ENCODE assay signal across 1 cellular context in the genomic region with DNA sequence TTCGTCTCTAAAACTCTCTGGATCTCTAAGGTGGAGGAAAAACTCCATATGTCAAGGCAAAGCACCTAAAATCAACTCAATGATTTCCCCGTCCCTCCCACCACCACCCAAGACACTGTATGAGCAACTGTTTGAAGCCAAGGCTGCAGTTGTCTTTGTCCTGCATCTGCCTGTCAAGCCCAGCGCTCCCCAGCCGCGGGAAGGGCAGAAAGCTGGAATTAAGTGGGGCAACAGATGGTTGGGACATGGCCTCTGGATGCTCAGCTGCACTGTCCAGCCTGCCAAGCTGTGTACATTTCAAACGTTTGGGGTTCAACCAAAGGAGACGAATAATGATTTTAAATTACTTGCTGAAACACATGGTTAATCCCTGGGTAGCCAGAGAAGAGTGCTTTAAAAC.
TF ChIP-seq lines count a peak whose summit lies in the region.

No MANE protein-coding gene starts in this region.

TF ChIP-seq in K562, 482 proteins besides CTCF, POLR2A, EP300 and RAD21 (continued from another document):
- TF ChIP-seq, protein P1, sequence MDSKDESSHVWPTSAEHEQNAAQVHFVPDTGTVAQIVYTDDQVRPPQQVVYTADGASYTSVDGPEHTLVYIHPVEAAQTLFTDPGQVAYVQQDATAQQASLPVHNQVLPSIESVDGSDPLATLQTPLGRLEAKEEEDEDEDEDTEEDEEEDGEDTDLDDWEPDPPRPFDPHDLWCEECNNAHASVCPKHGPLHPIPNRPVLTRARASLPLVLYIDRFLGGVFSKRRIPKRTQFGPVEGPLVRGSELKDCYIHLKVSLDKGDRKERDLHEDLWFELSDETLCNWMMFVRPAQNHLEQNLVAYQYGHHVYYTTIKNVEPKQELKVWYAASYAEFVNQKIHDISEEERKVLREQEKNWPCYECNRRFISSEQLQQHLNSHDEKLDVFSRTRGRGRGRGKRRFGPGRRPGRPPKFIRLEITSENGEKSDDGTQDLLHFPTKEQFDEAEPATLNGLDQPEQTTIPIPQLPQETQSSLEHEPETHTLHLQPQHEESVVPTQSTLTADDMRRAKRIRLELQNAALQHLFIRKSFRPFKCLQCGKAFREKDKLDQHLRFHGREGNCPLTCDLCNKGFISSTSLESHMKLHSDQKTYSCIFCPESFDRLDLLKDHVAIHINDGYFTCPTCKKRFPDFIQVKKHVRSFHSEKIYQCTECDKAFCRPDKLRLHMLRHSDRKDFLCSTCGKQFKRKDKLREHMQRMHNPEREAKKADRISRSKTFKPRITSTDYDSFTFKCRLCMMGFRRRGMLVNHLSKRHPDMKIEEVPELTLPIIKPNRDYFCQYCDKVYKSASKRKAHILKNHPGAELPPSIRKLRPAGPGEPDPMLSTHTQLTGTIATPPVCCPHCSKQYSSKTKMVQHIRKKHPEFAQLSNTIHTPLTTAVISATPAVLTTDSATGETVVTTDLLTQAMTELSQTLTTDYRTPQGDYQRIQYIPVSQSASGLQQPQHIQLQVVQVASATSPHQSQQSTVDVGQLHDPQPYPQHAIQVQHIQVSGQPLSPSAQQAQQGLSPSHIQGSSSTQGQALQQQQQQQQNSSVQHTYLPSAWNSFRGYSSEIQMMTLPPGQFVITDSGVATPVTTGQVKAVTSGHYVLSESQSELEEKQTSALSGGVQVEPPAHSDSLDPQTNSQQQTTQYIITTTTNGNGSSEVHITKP (IDR thresholded peaks at IDR 0.05; ENCODE audit: partially characterized antibody), result no peak
- no peak for TF ChIP-seq SMARCA5 (IDR thresholded peaks at IDR 0.05)
- TF ChIP-seq ASH1L (IDR thresholded peaks at IDR 0.05; ENCODE audit: borderline replicate concordance, low read depth, partially characterized antibody), result no peak
- TF ChIP-seq, protein P2, sequence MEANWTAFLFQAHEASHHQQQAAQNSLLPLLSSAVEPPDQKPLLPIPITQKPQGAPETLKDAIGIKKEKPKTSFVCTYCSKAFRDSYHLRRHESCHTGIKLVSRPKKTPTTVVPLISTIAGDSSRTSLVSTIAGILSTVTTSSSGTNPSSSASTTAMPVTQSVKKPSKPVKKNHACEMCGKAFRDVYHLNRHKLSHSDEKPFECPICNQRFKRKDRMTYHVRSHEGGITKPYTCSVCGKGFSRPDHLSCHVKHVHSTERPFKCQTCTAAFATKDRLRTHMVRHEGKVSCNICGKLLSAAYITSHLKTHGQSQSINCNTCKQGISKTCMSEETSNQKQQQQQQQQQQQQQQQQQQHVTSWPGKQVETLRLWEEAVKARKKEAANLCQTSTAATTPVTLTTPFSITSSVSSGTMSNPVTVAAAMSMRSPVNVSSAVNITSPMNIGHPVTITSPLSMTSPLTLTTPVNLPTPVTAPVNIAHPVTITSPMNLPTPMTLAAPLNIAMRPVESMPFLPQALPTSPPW (CRISPR knock-in tag; IDR thresholded peaks at IDR 0.05), result no peak
- no peak for TF ChIP-seq ZBTB9 (CRISPR knock-in tag; IDR thresholded peaks at IDR 0.05)
- no peak for TF ChIP-seq ZNF740 (CRISPR knock-in tag; IDR thresholded peaks at IDR 0.05)
- TF ChIP-seq ZNF740 (tag; IDR thresholded peaks at IDR 0.05), result no peak
